ENCODE assay signal across 1 cellular context in the genomic region with DNA sequence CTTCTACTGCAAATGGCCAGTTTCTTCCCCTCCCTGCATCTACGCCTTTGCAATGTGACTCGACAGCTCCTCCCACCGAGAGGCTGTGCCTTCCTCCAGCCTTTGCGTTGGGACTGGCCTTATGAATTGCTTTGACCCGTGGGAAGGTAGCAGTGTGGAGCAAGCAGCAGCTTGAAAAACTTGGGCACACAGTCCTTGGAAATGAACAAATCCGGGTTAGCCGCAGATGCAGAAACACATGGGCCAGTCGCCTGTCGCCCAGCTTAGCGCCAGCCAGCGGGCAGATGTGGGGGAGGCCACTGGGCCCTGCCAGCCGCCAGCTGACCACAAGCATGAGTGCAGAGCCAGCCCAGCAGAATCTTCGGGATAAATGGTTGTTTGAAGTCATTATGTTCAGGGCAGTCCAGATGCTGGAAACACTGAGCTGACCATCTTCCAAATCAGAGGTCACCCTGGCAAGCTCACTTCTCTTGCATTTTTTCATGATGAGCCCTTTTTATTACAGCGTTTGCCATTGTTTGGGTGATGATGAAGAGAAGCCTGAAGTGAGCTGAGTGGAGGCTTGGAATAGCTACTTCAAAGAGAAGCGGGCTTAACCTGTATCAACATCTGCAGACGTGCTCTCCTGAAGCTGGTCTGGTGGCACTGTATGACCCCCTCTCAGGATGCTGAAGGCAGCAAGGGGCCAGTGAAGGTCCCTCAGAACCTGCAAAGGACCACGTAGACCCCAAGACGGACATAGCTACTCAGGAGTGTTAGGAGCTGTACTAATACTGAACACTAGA.
TF ChIP-seq lines count a peak whose summit lies in the region.

No MANE protein-coding gene starts in this region.

TF ChIP-seq in PFSK-1, 5 proteins besides CTCF, POLR2A, EP300 and RAD21 (continued from another document):
- TF ChIP-seq, protein P1, sequence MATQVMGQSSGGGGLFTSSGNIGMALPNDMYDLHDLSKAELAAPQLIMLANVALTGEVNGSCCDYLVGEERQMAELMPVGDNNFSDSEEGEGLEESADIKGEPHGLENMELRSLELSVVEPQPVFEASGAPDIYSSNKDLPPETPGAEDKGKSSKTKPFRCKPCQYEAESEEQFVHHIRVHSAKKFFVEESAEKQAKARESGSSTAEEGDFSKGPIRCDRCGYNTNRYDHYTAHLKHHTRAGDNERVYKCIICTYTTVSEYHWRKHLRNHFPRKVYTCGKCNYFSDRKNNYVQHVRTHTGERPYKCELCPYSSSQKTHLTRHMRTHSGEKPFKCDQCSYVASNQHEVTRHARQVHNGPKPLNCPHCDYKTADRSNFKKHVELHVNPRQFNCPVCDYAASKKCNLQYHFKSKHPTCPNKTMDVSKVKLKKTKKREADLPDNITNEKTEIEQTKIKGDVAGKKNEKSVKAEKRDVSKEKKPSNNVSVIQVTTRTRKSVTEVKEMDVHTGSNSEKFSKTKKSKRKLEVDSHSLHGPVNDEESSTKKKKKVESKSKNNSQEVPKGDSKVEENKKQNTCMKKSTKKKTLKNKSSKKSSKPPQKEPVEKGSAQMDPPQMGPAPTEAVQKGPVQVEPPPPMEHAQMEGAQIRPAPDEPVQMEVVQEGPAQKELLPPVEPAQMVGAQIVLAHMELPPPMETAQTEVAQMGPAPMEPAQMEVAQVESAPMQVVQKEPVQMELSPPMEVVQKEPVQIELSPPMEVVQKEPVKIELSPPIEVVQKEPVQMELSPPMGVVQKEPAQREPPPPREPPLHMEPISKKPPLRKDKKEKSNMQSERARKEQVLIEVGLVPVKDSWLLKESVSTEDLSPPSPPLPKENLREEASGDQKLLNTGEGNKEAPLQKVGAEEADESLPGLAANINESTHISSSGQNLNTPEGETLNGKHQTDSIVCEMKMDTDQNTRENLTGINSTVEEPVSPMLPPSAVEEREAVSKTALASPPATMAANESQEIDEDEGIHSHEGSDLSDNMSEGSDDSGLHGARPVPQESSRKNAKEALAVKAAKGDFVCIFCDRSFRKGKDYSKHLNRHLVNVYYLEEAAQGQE (IDR thresholded peaks at IDR 0.05; ENCODE audit: insufficient read depth in 1 of 2, low read depth in 2 of 2, low read length in 2 of 2): no peak
